ENCODE assay signal across 8 cellular contexts in the genomic region with DNA sequence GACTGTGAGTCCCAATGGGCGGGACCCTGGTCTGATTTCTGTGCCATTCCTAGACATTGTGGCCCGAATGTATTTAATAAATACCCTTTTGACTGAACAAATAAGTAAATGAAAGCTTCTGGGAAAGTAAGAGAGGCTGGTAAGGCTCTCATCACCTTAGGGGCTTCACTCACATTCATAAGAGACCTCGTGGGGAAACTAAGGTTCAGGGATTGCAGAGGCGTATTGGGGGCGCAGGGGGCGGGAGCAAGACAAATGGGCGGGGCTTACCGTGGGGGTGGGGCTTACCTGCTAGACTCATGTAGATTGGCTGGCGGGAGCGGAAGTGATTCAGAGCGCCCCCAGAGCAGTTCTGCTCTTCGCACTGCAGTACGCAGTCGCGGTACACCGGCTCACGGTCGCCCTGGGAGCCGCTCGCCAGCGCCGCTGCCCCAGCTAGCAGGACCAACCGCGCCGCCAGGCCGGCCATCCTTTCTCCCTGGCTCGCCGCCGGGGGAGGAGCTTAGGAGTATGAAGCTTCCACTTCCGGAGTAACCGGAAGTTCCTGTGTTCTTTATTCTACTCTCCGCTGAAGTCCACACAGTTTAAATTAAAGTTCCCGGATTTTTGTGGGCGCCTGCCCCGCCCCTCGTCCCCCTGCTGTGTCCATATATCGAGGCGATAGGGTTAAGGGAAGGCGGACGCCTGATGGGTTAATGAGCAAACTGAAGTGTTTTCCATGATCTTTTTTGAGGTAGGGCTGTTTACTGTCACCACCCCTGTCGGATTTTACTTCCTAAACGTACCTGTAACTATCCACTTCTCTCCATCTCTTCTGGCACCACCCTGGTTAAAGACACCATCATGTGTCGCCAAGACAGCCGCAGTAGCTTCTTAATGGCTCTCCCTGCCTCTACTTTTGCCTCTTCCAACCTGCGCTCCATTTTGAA. TPM values are rescaled to one million over a fixed set of nuclear protein-coding genes. Genes with fewer than 3 reads are reported as not detected.
DNase-seq lines count a peak whose midpoint lies in the region; ATAC-seq and TF ChIP-seq lines count a peak whose summit lies in the region.

Gene PGAP3, minus strand, starts transcription at position 512 of the 929 bp plus-strand sequence. Its CDS starts 43 bp downstream, at position 469.

- H3K9me3 ChIP-seq in DND-41 (ENCODE audit: insufficient read depth, low read length, severe bottlenecking) (no peaks in the 10 kb centered on the region), Peyer's patch (no peaks in the 10 kb centered on the region)

- ATAC-seq in DND-41 (ENCODE audit: insufficient read depth, low read depth), result peak; percentile 95
- ATAC-seq in GM21737 (IDR thresholded peaks at IDR 0.05; ENCODE audit: unreplicated experiment), result peak; percentile 76
- ATAC-seq in naive B cell (ENCODE audit: low read depth in 2 of 2), result peak; percentile 90 to 91
- ATAC-seq in stimulated activated effector memory CD8-positive, alpha-beta T cell treated with anti-CD3 and anti-CD28 coated beads, Interleukin-12 subunit alpha, Interleukin-12 subunit beta, amount 100 ng/mL, for 72 hours, result peak; percentile 96

- peaks cover 25% of the 10 kb centered on the region for H3K4me1 ChIP-seq in DND-41 (ENCODE audit: insufficient read depth, low read length)
- H3K4me1 ChIP-seq in Peyer's patch, result peaks cover 0 to 15% (median 3%) of the 10 kb centered on the region in 4 donors

- no peaks in the 10 kb centered on the region for H3K27me3 Mint-ChIP-seq in naive B cell

- H3K36me3 Mint-ChIP-seq in naive B cell, result peaks cover 9 to 27% of the 10 kb centered on the region in 2 donors
- peaks cover 9% of the 10 kb centered on the region for H3K36me3 Mint-ChIP-seq in stimulated activated effector memory CD8-positive, alpha-beta T cell treated with anti-CD3 and anti-CD28 coated beads, Interleukin-12 subunit alpha, Interleukin-12 subunit beta, amount 100 ng/mL, for 72 hours

- H2AFZ ChIP-seq in DND-41 (ENCODE audit: low read depth, low read length), result peak within 1 kb of the TSS; percentile 67

- H3K4me2 ChIP-seq in DND-41 (ENCODE audit: insufficient read depth, low read length), result peak within 1 kb of the TSS; percentile 93

- no peaks in the 10 kb centered on the region for H3K79me2 ChIP-seq in DND-41 (ENCODE audit: insufficient read depth, low read length)

- TF ChIP-seq POLR2A in Peyer's patch (IDR thresholded peaks at IDR 0.05), result peak; percentile 31 to 71

- peak within 1 kb of the TSS; percentile 92 to 99 (median 97) for H3K27ac Mint-ChIP-seq in naive B cell
- peak within 1 kb of the TSS; percentile 93 for H3K27ac Mint-ChIP-seq in stimulated activated effector memory CD8-positive, alpha-beta T cell treated with anti-CD3 and anti-CD28 coated beads, Interleukin-12 subunit alpha, Interleukin-12 subunit beta, amount 100 ng/mL, for 72 hours

- peak within 1 kb of the TSS; percentile 74 for H3K9ac ChIP-seq in DND-41 (ENCODE audit: low read depth, low read length)

- H3K36me3 ChIP-seq in DND-41 (ENCODE audit: insufficient read depth, low read length) (peaks cover 6% of the 10 kb centered on the region; the same call in 1 of the 2 replicates), Peyer's patch (peaks cover 0 to 10% (median 0%) of the 10 kb centered on the region in 3 donors)

- H3K9me3 Mint-ChIP-seq in naive B cell, result peaks cover 0 to 6% (median 0%) of the 10 kb centered on the region in 7 donors
- peaks cover 2% of the 10 kb centered on the region for H3K9me3 Mint-ChIP-seq in stimulated activated effector memory CD8-positive, alpha-beta T cell treated with anti-CD3 and anti-CD28 coated beads, Interleukin-12 subunit alpha, Interleukin-12 subunit beta, amount 100 ng/mL, for 72 hours

- H3K4me1 Mint-ChIP-seq in naive B cell, result peaks cover 24 to 30% (median 29%) of the 10 kb centered on the region in 3 donors
- peaks cover 35% of the 10 kb centered on the region for H3K4me1 Mint-ChIP-seq in stimulated activated effector memory CD8-positive, alpha-beta T cell treated with anti-CD3 and anti-CD28 coated beads, Interleukin-12 subunit alpha, Interleukin-12 subunit beta, amount 100 ng/mL, for 72 hours

- DNase-seq in DND-41 (peak; percentile 92), KG1 (lab: John Stamatoyannopoulos, UW) (peak; percentile 87), Peyer's patch (peak; percentile 91 to 95 (median 94)), activated T-helper 1 cell treated with Interleukin-2 at 50 U/mL for 16 hours (ENCODE audit: low read depth) (peak; percentile 64), fibroblast of gingiva (ENCODE audit: low read depth) (peak; percentile 86), naive B cell (peak; percentile 84)
- peak; percentile 71 to 92 for DNase-seq in stimulated activated effector memory CD8-positive, alpha-beta T cell treated with anti-CD3 and anti-CD28 coated beads, Interleukin-12 subunit alpha, Interleukin-12 subunit beta, amount 100 ng/mL, for 72 hours (ENCODE audit: low spot score in 2 of 2)

- H3K27ac ChIP-seq in DND-41 (ENCODE audit: low read length) (peak within 1 kb of the TSS; percentile 85), Peyer's patch (peak within 1 kb of the TSS; percentile 80 to 97 (median 90))

- H4K20me1 ChIP-seq in DND-41 (ENCODE audit: insufficient read depth, low read length), result no peaks in the 10 kb centered on the region

- TF ChIP-seq CTCF in DND-41 (IDR thresholded peaks at IDR 0.05; ENCODE audit: borderline replicate concordance, extremely low read depth, low read length, poor library complexity, severe bottlenecking), result peak; percentile 24
- no peak for TF ChIP-seq CTCF in Peyer's patch (IDR thresholded peaks at IDR 0.05)

- H3K4me3 Mint-ChIP-seq in naive B cell, result peak within 1 kb of the TSS; percentile 97 to 99 (median 98)
- peak within 1 kb of the TSS; percentile 85 for H3K4me3 Mint-ChIP-seq in stimulated activated effector memory CD8-positive, alpha-beta T cell treated with anti-CD3 and anti-CD28 coated beads, Interleukin-12 subunit alpha, Interleukin-12 subunit beta, amount 100 ng/mL, for 72 hours

- H3K27me3 ChIP-seq in DND-41 (ENCODE audit: insufficient read depth, low read length, poor library complexity), result no peaks in the 10 kb centered on the region
- no peaks in the 10 kb centered on the region for H3K27me3 ChIP-seq in Peyer's patch

- H3K4me3 ChIP-seq in DND-41 (ENCODE audit: low read depth in 1 of 2, low read length in 2 of 2) (peak within 1 kb of the TSS; percentile 77 to 80), Peyer's patch (peak within 1 kb of the TSS; percentile 65 to 80 (median 68))

RNA-seq across cellular contexts. Expression of gene PGAP3, which starts in this region (rescaled TPM):
- total RNA-seq in Peyer's patch, result 10 to 100 TPM; 15.7 to 72.3 (median 65.1) TPM
- 10 to 100 TPM in 2 of 6 donors, 1 to 10 TPM in 4; 7.2 to 18.2 (median 9.1) TPM for polyA plus RNA-seq in naive B cell (ENCODE audit: low read depth in 6 of 6)

Comparison
In these comparisons a context has a peak if more than half of its experiments do, and no peak if none do; other contexts are left out.
1. Peak in every context shown above with its lines: DNase-seq, ATAC-seq, H3K4me3 ChIP-seq and H3K27ac ChIP-seq.